25 cellular contexts compared by ENCODE assay signal in the genomic region with DNA sequence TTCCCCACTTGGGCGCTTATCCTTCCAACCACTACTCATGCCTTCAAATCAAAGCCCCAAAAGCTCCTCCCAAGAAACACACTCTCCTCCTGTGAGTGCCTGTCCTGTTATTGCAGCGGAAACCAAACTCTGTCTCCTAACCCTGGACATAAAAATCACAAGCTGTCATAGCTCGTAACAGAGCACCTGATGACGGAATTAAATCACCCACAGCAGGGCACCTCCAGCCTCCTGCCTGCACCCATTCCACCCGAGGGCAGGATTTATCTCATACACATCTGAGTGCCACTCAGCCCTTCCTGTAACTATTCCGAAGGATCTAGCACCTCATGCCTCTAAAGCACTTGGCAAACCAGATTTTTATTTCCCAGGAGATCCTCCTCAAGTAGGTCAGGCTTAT.
"Had no signal": no experiment of that assay in that cellular context is flagged by ENCODE, and none has a peak within 500 bp of the region (broad histone marks: within the 10 kb centered on the region; RNA-seq: fewer than 3 reads in every experiment).

No MANE protein-coding gene starts in this region.

- H3K4me3 Mint-ChIP-seq: naive B cell; naive thymus-derived CD8-positive, alpha-beta T cell; natural killer cell treated with Interleukin-12 subunit alpha and Interleukin-12 subunit beta and Interleukin-15 and Interleukin-18, amount 100 ng/mL, for 72 hours; stimulated activated effector memory CD8-positive, alpha-beta T cell treated with anti-CD3 and anti-CD28 coated beads, Interleukin-12 subunit alpha, Interleukin-12 subunit beta, amount 100 ng/mL, for 72 hours; stimulated activated naive B cell treated with anti-CD40 and anti-IgM and Interleukin-4, amounts not matched to agents 10 μg/mL and 1 μg/mL and 100 μg/mL, for 72 hours; stimulated activated naive CD8-positive, alpha-beta T cell treated with anti-CD3 and anti-CD28 coated beads, Interleukin-15, Interleukin-2, amounts not matched to agents 100 ng/mL and 50 ng/mL, for 24 hours; type B pancreatic cell had no signal

- DNase-seq: naive B cell; naive thymus-derived CD8-positive, alpha-beta T cell; nucleus accumbens; pancreas; right cardiac atrium; right lobe of liver; sigmoid colon; small intestine; stimulated activated CD4-positive, alpha-beta T cell treated with anti-CD3 and anti-CD28 coated beads, Interleukin-15, amount 100 ng/mL, for 24 hours; stimulated activated CD4-positive, alpha-beta T cell treated with anti-CD3 and anti-CD28 coated beads, Interleukin-2, amount 100 ng/mL, for 24 hours; stimulated activated CD4-positive, alpha-beta T cell treated with anti-CD3 and anti-CD28 coated beads, Interleukin-2, amount 100 ng/mL, for 48 hours; stimulated activated CD4-positive, alpha-beta T cell treated with anti-CD3 and anti-CD28 coated beads, Interleukin-4, amount 100 ng/mL, for 24 hours; stimulated activated naive B cell treated with anti-CD40 and anti-IgM and Interleukin-4, amounts not matched to agents 10 μg/mL and 1 μg/mL and 100 μg/mL, for 72 hours; stimulated activated naive CD4-positive, alpha-beta T cell treated with Interleukin-2 at 50 U/mL for 16 hours; stomach; tibial artery; transverse colon; upper lobe of right lung; uterus had no signal

- H3K4me3 ChIP-seq: pancreas, prostate gland, right lobe of liver, sigmoid colon, stomach, tibial artery, transverse colon, upper lobe of right lung, uterus had no signal

- H3K4me1 ChIP-seq: pancreas, prostate gland, right lobe of liver, sigmoid colon, stomach, tibial artery, transverse colon, upper lobe of right lung, uterus had no signal

- H3K9me3 Mint-ChIP-seq: stimulated activated effector memory CD8-positive, alpha-beta T cell treated with anti-CD3 and anti-CD28 coated beads, Interleukin-12 subunit alpha, Interleukin-12 subunit beta, amount 100 ng/mL, for 72 hours; stimulated activated naive CD8-positive, alpha-beta T cell treated with anti-CD3 and anti-CD28 coated beads, Interleukin-15, Interleukin-2, amounts not matched to agents 100 ng/mL and 50 ng/mL, for 24 hours; type B pancreatic cell had no signal

- H3K9me3 ChIP-seq: neutrophil, pancreas, prostate gland, right lobe of liver, sigmoid colon, stomach, tibial artery, transverse colon, upper lobe of right lung, uterus had no signal

- H3K27ac ChIP-seq: neutrophil, pancreas, prostate gland, right lobe of liver, sigmoid colon, stomach, tibial artery, transverse colon, upper lobe of right lung, uterus had no signal

- H3K36me3 Mint-ChIP-seq: naive B cell; naive thymus-derived CD8-positive, alpha-beta T cell; natural killer cell treated with Interleukin-12 subunit alpha and Interleukin-12 subunit beta and Interleukin-15 and Interleukin-18, amount 100 ng/mL, for 72 hours; stimulated activated effector memory CD8-positive, alpha-beta T cell treated with anti-CD3 and anti-CD28 coated beads, Interleukin-12 subunit alpha, Interleukin-12 subunit beta, amount 100 ng/mL, for 72 hours; stimulated activated naive B cell treated with anti-CD40 and anti-IgM and Interleukin-4, amounts not matched to agents 10 μg/mL and 1 μg/mL and 100 μg/mL, for 72 hours had no signal

- H3K27me3 ChIP-seq: neutrophil, pancreas, right lobe of liver, sigmoid colon, stomach, tibial artery, transverse colon, upper lobe of right lung, uterus had no signal

- H3K27me3 Mint-ChIP-seq: natural killer cell treated with Interleukin-12 subunit alpha and Interleukin-12 subunit beta and Interleukin-15 and Interleukin-18, amount 100 ng/mL, for 72 hours; stimulated activated naive CD8-positive, alpha-beta T cell treated with anti-CD3 and anti-CD28 coated beads, Interleukin-15, Interleukin-2, amounts not matched to agents 100 ng/mL and 50 ng/mL, for 24 hours had no signal

- ATAC-seq: naive thymus-derived CD8-positive, alpha-beta T cell; pancreas; right cardiac atrium; right lobe of liver; stimulated activated effector memory CD8-positive, alpha-beta T cell treated with anti-CD3 and anti-CD28 coated beads, Interleukin-12 subunit alpha, Interleukin-12 subunit beta, amount 100 ng/mL, for 72 hours; stimulated activated naive B cell treated with anti-CD40 and anti-IgM and Interleukin-4, amounts not matched to agents 10 μg/mL and 1 μg/mL and 100 μg/mL, for 72 hours; upper lobe of right lung had no signal

- H3K4me1 Mint-ChIP-seq: naive B cell; naive thymus-derived CD8-positive, alpha-beta T cell; stimulated activated effector memory CD8-positive, alpha-beta T cell treated with anti-CD3 and anti-CD28 coated beads, Interleukin-12 subunit alpha, Interleukin-12 subunit beta, amount 100 ng/mL, for 72 hours; stimulated activated naive B cell treated with anti-CD40 and anti-IgM and Interleukin-4, amounts not matched to agents 10 μg/mL and 1 μg/mL and 100 μg/mL, for 72 hours had no signal

- H3K36me3 ChIP-seq: neutrophil, pancreas, prostate gland, right lobe of liver, sigmoid colon, stomach, tibial artery, transverse colon, upper lobe of right lung, uterus had no signal

- H3K27ac Mint-ChIP-seq: naive B cell; naive thymus-derived CD8-positive, alpha-beta T cell; natural killer cell treated with Interleukin-12 subunit alpha and Interleukin-12 subunit beta and Interleukin-15 and Interleukin-18, amount 100 ng/mL, for 72 hours; stimulated activated effector memory CD8-positive, alpha-beta T cell treated with anti-CD3 and anti-CD28 coated beads, Interleukin-12 subunit alpha, Interleukin-12 subunit beta, amount 100 ng/mL, for 72 hours; stimulated activated naive B cell treated with anti-CD40 and anti-IgM and Interleukin-4, amounts not matched to agents 10 μg/mL and 1 μg/mL and 100 μg/mL, for 72 hours; stimulated activated naive CD8-positive, alpha-beta T cell treated with anti-CD3 and anti-CD28 coated beads, Interleukin-15, Interleukin-2, amounts not matched to agents 100 ng/mL and 50 ng/mL, for 24 hours; type B pancreatic cell had no signal
